Comparison of ENCODE assay signal across 8 cellular contexts in the genomic region with DNA sequence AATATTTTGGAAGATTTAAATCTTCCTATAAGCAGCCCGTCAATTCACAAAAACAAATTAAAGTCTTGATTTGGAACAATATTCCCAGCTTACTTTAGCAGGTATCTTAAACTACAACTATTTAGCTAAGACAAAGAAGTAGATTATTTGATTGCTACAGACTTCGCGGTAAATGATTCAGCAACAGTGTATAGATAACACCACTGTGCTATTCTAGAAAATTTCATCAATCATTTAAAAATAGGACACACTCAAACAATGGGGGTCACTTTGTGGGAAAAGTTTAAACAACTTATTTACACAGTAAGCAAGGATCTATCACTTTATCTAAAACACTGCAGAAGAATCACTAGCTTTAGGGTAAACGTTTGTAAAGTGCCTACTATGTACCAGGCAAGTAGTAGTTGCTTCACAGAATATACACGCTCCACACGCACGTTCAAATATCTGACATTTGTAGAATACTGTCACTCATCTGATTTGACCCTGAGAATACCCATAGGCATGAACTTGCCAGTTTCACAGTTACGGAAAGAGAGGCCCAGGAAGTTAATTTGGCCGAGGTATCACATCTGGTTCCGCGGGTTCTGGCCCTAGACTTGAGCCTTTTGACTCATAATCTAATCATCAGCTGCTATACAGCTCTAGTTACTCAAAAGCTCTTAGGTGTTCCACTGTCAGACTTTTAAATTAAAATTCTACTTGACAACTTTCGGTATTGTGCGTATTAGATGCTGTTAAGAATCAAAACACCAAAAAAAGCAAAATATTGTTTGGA. TPM values are rescaled to one million over a fixed set of nuclear protein-coding genes. Genes with fewer than 3 reads are reported as not detected.
DNase-seq lines count a peak whose midpoint lies in the region; ATAC-seq and TF ChIP-seq lines count a peak whose summit lies in the region.

No MANE protein-coding gene starts in this region.

- CTCF ChIA-PET in activated CD4-positive, alpha-beta T cell treated with anti-CD3 and anti-CD28 coated beads, Interleukin-2, amount 10 ng/mL, durations not matched to agents 7 days and 5 days (lab: Charles Lee): interaction anchor here (1.3 kb wide), 2 partner anchors 39 to 322 kb away, joined by 4 read pairs; no protein-coding TSS in a partner anchor
- CTCF ChIA-PET in activated CD8-positive, alpha-beta T cell treated with anti-CD3 and anti-CD28 coated beads for 36 hours (lab: Charles Lee): interaction anchor here (0.9 to 3.9 kb wide), 6 partner anchors 9 to 387 kb away, joined by 3 to 17 read pairs (median 3); no protein-coding TSS in a partner anchor

- no peak overlapping the region for H3K27ac ChIP-seq in iPS DF 6.9 (ENCODE audit: low read length)

- peak overlapping the region; percentile 27 for H3K27ac Mint-ChIP-seq in activated CD4-positive, alpha-beta T cell treated with anti-CD3 and anti-CD28 coated beads, Interleukin-2, amount 10 ng/mL, durations not matched to agents 7 days and 5 days
- no peak overlapping the region for H3K27ac Mint-ChIP-seq in activated CD8-positive, alpha-beta T cell treated with anti-CD3 and anti-CD28 coated beads for 36 hours
- H3K27ac Mint-ChIP-seq in stimulated activated effector memory CD8-positive, alpha-beta T cell treated with anti-CD3 and anti-CD28 coated beads, Interleukin-12 subunit alpha, Interleukin-12 subunit beta, amount 100 ng/mL, for 72 hours: no peak overlapping the region

- peaks cover 23% of the 10 kb centered on the region for H3K27me3 Mint-ChIP-seq in activated CD4-positive, alpha-beta T cell treated with anti-CD3 and anti-CD28 coated beads, Interleukin-2, amount 10 ng/mL, durations not matched to agents 7 days and 5 days
- H3K27me3 Mint-ChIP-seq in activated CD8-positive, alpha-beta T cell treated with anti-CD3 and anti-CD28 coated beads for 36 hours: peaks cover 7% of the 10 kb centered on the region

- H3K4me3 Mint-ChIP-seq in activated CD4-positive, alpha-beta T cell treated with anti-CD3 and anti-CD28 coated beads, Interleukin-2, amount 10 ng/mL, durations not matched to agents 7 days and 5 days: peak overlapping the region; percentile 94
- H3K4me3 Mint-ChIP-seq in activated CD8-positive, alpha-beta T cell treated with anti-CD3 and anti-CD28 coated beads for 36 hours: peak overlapping the region; percentile 86
- H3K4me3 Mint-ChIP-seq in stimulated activated effector memory CD8-positive, alpha-beta T cell treated with anti-CD3 and anti-CD28 coated beads, Interleukin-12 subunit alpha, Interleukin-12 subunit beta, amount 100 ng/mL, for 72 hours: peak overlapping the region; percentile 83

- H3K36me3 Mint-ChIP-seq in activated CD4-positive, alpha-beta T cell treated with anti-CD3 and anti-CD28 coated beads, Interleukin-2, amount 10 ng/mL, durations not matched to agents 7 days and 5 days (ENCODE audit: low read depth): no peaks in the 10 kb centered on the region
- no peaks in the 10 kb centered on the region for H3K36me3 Mint-ChIP-seq in activated CD8-positive, alpha-beta T cell treated with anti-CD3 and anti-CD28 coated beads for 36 hours (ENCODE audit: low read depth)
- no peaks in the 10 kb centered on the region for H3K36me3 Mint-ChIP-seq in stimulated activated effector memory CD8-positive, alpha-beta T cell treated with anti-CD3 and anti-CD28 coated beads, Interleukin-12 subunit alpha, Interleukin-12 subunit beta, amount 100 ng/mL, for 72 hours

- no peak for ATAC-seq in activated CD8-positive, alpha-beta T cell treated with anti-CD3 and anti-CD28 coated beads for 36 hours
- no peak for ATAC-seq in stimulated activated effector memory CD8-positive, alpha-beta T cell treated with anti-CD3 and anti-CD28 coated beads, Interleukin-12 subunit alpha, Interleukin-12 subunit beta, amount 100 ng/mL, for 72 hours
- ATAC-seq in GM18505 (IDR thresholded peaks at IDR 0.05; ENCODE audit: unreplicated experiment): no peak

- WGBS in iPS DF 6.9 (ENCODE audit: insufficient coverage, insufficient read length): no CpG with 5 or more reads among the region's 13 CpGs

- no peaks in the 10 kb centered on the region for H3K9me3 ChIP-seq in iPS DF 6.9 (ENCODE audit: control insufficient read depth, insufficient read depth, low read length)

- H3K9me3 Mint-ChIP-seq in activated CD4-positive, alpha-beta T cell treated with anti-CD3 and anti-CD28 coated beads, Interleukin-2, amount 10 ng/mL, durations not matched to agents 7 days and 5 days: no peaks in the 10 kb centered on the region
- no peaks in the 10 kb centered on the region for H3K9me3 Mint-ChIP-seq in activated CD8-positive, alpha-beta T cell treated with anti-CD3 and anti-CD28 coated beads for 36 hours
- no peaks in the 10 kb centered on the region for H3K9me3 Mint-ChIP-seq in stimulated activated effector memory CD8-positive, alpha-beta T cell treated with anti-CD3 and anti-CD28 coated beads, Interleukin-12 subunit alpha, Interleukin-12 subunit beta, amount 100 ng/mL, for 72 hours

- TF ChIP-seq CTCF in activated CD8-positive, alpha-beta T cell treated with anti-CD3 and anti-CD28 coated beads for 36 hours (IDR thresholded peaks at IDR 0.05): no peak

- H3K36me3 ChIP-seq in iPS DF 6.9 (ENCODE audit: control insufficient read depth, insufficient read depth, low read length): no peaks in the 10 kb centered on the region

- no peak for TF ChIP-seq POLR2A in GM18505 (IDR thresholded peaks at IDR 0.05; ENCODE audit: borderline replicate concordance, extremely low read depth, insufficient read depth, insufficient read length)

- no peak for DNase-seq in activated CD4-positive, alpha-beta T cell treated with anti-CD3 and anti-CD28 coated beads, Interleukin-2, amount 10 ng/mL, durations not matched to agents 7 days and 5 days
- no peak for DNase-seq in activated CD4-positive, alpha-beta T cell treated with anti-CD3 and anti-CD28 coated beads for 1 hour
- DNase-seq in activated CD8-positive, alpha-beta T cell treated with anti-CD3 and anti-CD28 coated beads for 36 hours: peak; percentile 15
- no peak for DNase-seq in iPS DF 6.9 (ENCODE audit: low read depth, low spot score)
- DNase-seq in stimulated activated effector memory CD8-positive, alpha-beta T cell treated with anti-CD3 and anti-CD28 coated beads, Interleukin-12 subunit alpha, Interleukin-12 subunit beta, amount 100 ng/mL, for 72 hours (ENCODE audit: low spot score in 2 of 2): no peak
- no peak for DNase-seq in inferior parietal cortex (ENCODE audit: extremely low spot score)
- no peak for DNase-seq in globus pallidus (ENCODE audit: low spot score)

- peak overlapping the region; percentile 67; the same call in 1 of the 2 replicates for H3K4me3 ChIP-seq in iPS DF 6.9 (ENCODE audit: low read length)

- peaks cover 11% of the 10 kb centered on the region for H3K4me1 Mint-ChIP-seq in activated CD4-positive, alpha-beta T cell treated with anti-CD3 and anti-CD28 coated beads, Interleukin-2, amount 10 ng/mL, durations not matched to agents 7 days and 5 days
- peaks cover 10% of the 10 kb centered on the region for H3K4me1 Mint-ChIP-seq in activated CD8-positive, alpha-beta T cell treated with anti-CD3 and anti-CD28 coated beads for 36 hours (ENCODE audit: low read depth)
- H3K4me1 Mint-ChIP-seq in stimulated activated effector memory CD8-positive, alpha-beta T cell treated with anti-CD3 and anti-CD28 coated beads, Interleukin-12 subunit alpha, Interleukin-12 subunit beta, amount 100 ng/mL, for 72 hours: no peaks in the 10 kb centered on the region

- no peaks in the 10 kb centered on the region; the same call in 1 of the 2 replicates for H3K27me3 ChIP-seq in iPS DF 6.9 (ENCODE audit: control insufficient read depth, insufficient read depth, low read length)

- H3K4me1 ChIP-seq in iPS DF 6.9 (ENCODE audit: control insufficient read depth, insufficient read depth, low read length): no peaks in the 10 kb centered on the region

- intact Hi-C loops in activated CD8-positive, alpha-beta T cell treated with anti-CD3 and anti-CD28 coated beads for 36 hours (cut with micrococcal nuclease): no loop called here

- POLR2A ChIA-PET in activated CD4-positive, alpha-beta T cell treated with anti-CD3 and anti-CD28 coated beads, Interleukin-2, amount 10 ng/mL, durations not matched to agents 7 days and 5 days (lab: Charles Lee): interaction anchor here (0.7 kb wide), 1 partner anchor 200 kb away, joined by 3 read pairs; no protein-coding TSS in a partner anchor
- POLR2A ChIA-PET in activated CD8-positive, alpha-beta T cell treated with anti-CD3 and anti-CD28 coated beads for 36 hours (lab: Charles Lee): interaction anchor here (0.8 to 1.6 kb wide), 5 partner anchors 9 to 111 kb away, joined by 3 to 6 read pairs (median 3); a partner anchor contains a TSS

RNA-seq across cellular contexts. Expression of a gene that starts 0.9 kb away (rescaled TPM):
- under 1 TPM; 0.12 to 0.15 TPM for total RNA-seq in activated CD4-positive, alpha-beta T cell treated with anti-CD3 and anti-CD28 coated beads, Interleukin-2, amount 10 ng/mL, durations not matched to agents 7 days and 5 days
- total RNA-seq in activated CD8-positive, alpha-beta T cell treated with anti-CD3 and anti-CD28 coated beads for 36 hours: 1 to 10 TPM in 1 of 2 experiments, under 1 TPM in 1; 0.99 to 1.5 TPM

RNA-seq across cellular contexts. Expression of a gene that starts 26.4 kb away (rescaled TPM):
- total RNA-seq in activated CD4-positive, alpha-beta T cell treated with anti-CD3 and anti-CD28 coated beads, Interleukin-2, amount 10 ng/mL, durations not matched to agents 7 days and 5 days: not detected
- total RNA-seq in activated CD8-positive, alpha-beta T cell treated with anti-CD3 and anti-CD28 coated beads for 36 hours: not detected

RNA-seq across cellular contexts. Expression of a gene that starts 47.6 kb away (rescaled TPM):
- total RNA-seq in activated CD4-positive, alpha-beta T cell treated with anti-CD3 and anti-CD28 coated beads, Interleukin-2, amount 10 ng/mL, durations not matched to agents 7 days and 5 days: 10 to 100 TPM; 45.4 to 52.4 TPM
- total RNA-seq in activated CD8-positive, alpha-beta T cell treated with anti-CD3 and anti-CD28 coated beads for 36 hours: 10 to 100 TPM; 49.1 to 49.9 TPM
